Comparison of ENCODE assay signal across 1 cellular context in the genomic region with DNA sequence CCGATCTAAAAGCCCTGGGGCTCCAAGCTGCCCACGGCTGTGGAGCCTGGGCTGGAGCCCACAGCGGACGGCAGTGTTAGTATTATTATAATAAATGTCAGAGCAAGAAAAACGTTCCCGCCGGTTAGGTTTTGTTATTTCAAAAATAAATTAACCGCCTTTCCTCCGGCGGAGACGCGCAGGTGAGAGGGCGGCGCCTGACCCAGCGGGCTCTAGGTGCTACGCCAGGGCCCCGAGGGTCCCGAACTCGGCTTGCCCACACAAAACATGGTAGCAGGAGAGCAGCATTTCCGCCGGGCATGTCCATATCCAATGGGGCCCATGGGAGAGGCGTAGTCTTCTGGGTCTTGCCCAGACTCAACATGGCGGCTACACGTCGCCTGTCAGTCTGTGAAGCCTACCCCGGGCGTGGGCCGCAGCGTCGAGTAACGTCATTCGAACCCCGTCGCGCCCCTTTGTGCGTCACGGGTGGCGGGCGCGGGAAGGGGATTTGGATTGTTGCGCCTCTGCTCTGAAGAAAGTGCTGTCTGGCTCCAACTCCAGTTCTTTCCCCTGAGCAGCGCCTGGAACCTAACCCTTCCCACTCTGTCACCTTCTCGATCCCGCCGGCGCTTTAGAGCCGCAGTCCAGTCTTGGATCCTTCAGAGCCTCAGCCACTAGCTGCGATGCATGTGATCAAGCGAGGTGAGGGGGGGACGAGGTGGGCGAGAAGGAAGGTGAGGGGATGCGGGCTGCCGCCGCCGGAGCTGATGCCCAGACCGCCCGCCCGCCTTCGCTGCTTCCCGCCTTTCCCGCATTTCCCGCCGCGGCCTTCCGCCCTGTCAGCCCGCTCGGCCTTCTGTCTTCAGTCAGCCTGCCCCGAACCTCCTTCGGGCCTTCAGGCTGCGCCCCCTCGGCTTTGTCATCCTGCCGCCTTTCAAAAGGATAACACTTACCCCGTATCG.
TF ChIP-seq lines count a peak whose summit lies in the region.

RRM1 (plus strand) TSS at position 452 of the 944 bp plus-strand sequence; CDS start at position 666, 214 bp downstream.

TF ChIP-seq in HepG2, 621 proteins besides CTCF, POLR2A, EP300 and RAD21 (continued from another document and continues in another):
- TF ChIP-seq SP1 (IDR thresholded peaks at IDR 0.05) (no peak), SP1 (CRISPR knock-in tag; IDR thresholded peaks at IDR 0.05) (peak; percentile 85), NFYB (CRISPR knock-in tag; IDR thresholded peaks at IDR 0.05) (peak; percentile 76), SMAD1 (CRISPR knock-in tag; IDR thresholded peaks at IDR 0.05; ENCODE audit: borderline replicate concordance, low read depth) (peak; percentile 47; the same call in 1 of the 2 replicates), ZFX (CRISPR knock-in tag; IDR thresholded peaks at IDR 0.05; ENCODE audit: low read depth) (peak; percentile 94), TBL1XR1 (IDR thresholded peaks at IDR 0.05; ENCODE audit: borderline replicate concordance, low read length, partially characterized antibody) (no peak), ZFP1 (CRISPR knock-in tag; IDR thresholded peaks at IDR 0.05) (peak; percentile 39; the same call in 1 of the 2 replicates), GMEB2 (CRISPR knock-in tag; IDR thresholded peaks at IDR 0.05; ENCODE audit: low read depth) (peak; percentile 89), ZSCAN25 (CRISPR knock-in tag; IDR thresholded peaks at IDR 0.05) (no peak), CBX2 (IDR thresholded peaks at IDR 0.05; ENCODE audit: low read depth, low read length) (no peak), CBX2 (CRISPR knock-in tag; IDR thresholded peaks at IDR 0.05; ENCODE audit: low read depth) (0 out of 2 replicates have a peak, but pooled peaks have one; percentile 51), ETV5 (CRISPR knock-in tag; IDR thresholded peaks at IDR 0.05; ENCODE audit: borderline replicate concordance) (peak; percentile 69), LBX2 (CRISPR knock-in tag; IDR thresholded peaks at IDR 0.05; ENCODE audit: borderline replicate concordance) (no peak), POLR2AphosphoS5 (IDR thresholded peaks at IDR 0.05; ENCODE audit: low read depth, low read length) (peak; percentile 60), ZNF563 (CRISPR knock-in tag; IDR thresholded peaks at IDR 0.05) (0 out of 2 replicates have a peak, but pooled peaks have one; percentile 38), ZBTB42 (CRISPR knock-in tag; IDR thresholded peaks at IDR 0.05) (peak; percentile 44; the same call in 1 of the 2 replicates), ZNF367 (CRISPR knock-in tag; IDR thresholded peaks at IDR 0.05; ENCODE audit: borderline replicate concordance) (no peak), ZNF770 (CRISPR knock-in tag; IDR thresholded peaks at IDR 0.05) (peak; percentile 61; the same call in 1 of the 2 replicates), RFX5 (IDR thresholded peaks at IDR 0.05; ENCODE audit: low read depth, low read length) (peak; percentile 54; the same call in 1 of the 2 replicates), SP4 (CRISPR knock-in tag; IDR thresholded peaks at IDR 0.05) (peak; percentile 92), IRX3 (CRISPR knock-in tag; IDR thresholded peaks at IDR 0.05; ENCODE audit: borderline replicate concordance, low read depth) (0 out of 2 replicates have a peak, but pooled peaks have one; percentile 76), ZNF841 (CRISPR knock-in tag; IDR thresholded peaks at IDR 0.05; ENCODE audit: borderline replicate concordance) (no peak), ZNF576 (CRISPR knock-in tag; IDR thresholded peaks at IDR 0.05) (0 out of 2 replicates have a peak, but pooled peaks have one; percentile 21), CHCHD3 (CRISPR knock-in tag; IDR thresholded peaks at IDR 0.05) (peak; percentile 69; the same call in 1 of the 2 replicates), CBFB (CRISPR knock-in tag; IDR thresholded peaks at IDR 0.05) (peak; percentile 90)
- TF ChIP-seq, protein P1, sequence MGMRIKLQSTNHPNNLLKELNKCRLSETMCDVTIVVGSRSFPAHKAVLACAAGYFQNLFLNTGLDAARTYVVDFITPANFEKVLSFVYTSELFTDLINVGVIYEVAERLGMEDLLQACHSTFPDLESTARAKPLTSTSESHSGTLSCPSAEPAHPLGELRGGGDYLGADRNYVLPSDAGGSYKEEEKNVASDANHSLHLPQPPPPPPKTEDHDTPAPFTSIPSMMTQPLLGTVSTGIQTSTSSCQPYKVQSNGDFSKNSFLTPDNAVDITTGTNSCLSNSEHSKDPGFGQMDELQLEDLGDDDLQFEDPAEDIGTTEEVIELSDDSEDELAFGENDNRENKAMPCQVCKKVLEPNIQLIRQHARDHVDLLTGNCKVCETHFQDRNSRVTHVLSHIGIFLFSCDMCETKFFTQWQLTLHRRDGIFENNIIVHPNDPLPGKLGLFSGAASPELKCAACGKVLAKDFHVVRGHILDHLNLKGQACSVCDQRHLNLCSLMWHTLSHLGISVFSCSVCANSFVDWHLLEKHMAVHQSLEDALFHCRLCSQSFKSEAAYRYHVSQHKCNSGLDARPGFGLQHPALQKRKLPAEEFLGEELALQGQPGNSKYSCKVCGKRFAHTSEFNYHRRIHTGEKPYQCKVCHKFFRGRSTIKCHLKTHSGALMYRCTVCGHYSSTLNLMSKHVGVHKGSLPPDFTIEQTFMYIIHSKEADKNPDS (CRISPR knock-in tag; IDR thresholded peaks at IDR 0.05) = peak; percentile 54; the same call in 1 of the 2 replicates
- TF ChIP-seq, protein P2, sequence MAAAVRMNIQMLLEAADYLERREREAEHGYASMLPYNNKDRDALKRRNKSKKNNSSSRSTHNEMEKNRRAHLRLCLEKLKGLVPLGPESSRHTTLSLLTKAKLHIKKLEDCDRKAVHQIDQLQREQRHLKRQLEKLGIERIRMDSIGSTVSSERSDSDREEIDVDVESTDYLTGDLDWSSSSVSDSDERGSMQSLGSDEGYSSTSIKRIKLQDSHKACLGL (CRISPR knock-in tag; IDR thresholded peaks at IDR 0.05) = peak; percentile 70; the same call in 1 of the 2 replicates
- TF ChIP-seq, protein P3, sequence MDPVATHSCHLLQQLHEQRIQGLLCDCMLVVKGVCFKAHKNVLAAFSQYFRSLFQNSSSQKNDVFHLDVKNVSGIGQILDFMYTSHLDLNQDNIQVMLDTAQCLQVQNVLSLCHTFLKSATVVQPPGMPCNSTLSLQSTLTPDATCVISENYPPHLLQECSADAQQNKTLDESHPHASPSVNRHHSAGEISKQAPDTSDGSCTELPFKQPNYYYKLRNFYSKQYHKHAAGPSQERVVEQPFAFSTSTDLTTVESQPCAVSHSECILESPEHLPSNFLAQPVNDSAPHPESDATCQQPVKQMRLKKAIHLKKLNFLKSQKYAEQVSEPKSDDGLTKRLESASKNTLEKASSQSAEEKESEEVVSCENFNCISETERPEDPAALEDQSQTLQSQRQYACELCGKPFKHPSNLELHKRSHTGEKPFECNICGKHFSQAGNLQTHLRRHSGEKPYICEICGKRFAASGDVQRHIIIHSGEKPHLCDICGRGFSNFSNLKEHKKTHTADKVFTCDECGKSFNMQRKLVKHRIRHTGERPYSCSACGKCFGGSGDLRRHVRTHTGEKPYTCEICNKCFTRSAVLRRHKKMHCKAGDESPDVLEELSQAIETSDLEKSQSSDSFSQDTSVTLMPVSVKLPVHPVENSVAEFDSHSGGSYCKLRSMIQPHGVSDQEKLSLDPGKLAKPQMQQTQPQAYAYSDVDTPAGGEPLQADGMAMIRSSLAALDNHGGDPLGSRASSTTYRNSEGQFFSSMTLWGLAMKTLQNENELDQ (CRISPR knock-in tag; IDR thresholded peaks at IDR 0.05; ENCODE audit: borderline replicate concordance) = no peak
- TF ChIP-seq, protein P4, sequence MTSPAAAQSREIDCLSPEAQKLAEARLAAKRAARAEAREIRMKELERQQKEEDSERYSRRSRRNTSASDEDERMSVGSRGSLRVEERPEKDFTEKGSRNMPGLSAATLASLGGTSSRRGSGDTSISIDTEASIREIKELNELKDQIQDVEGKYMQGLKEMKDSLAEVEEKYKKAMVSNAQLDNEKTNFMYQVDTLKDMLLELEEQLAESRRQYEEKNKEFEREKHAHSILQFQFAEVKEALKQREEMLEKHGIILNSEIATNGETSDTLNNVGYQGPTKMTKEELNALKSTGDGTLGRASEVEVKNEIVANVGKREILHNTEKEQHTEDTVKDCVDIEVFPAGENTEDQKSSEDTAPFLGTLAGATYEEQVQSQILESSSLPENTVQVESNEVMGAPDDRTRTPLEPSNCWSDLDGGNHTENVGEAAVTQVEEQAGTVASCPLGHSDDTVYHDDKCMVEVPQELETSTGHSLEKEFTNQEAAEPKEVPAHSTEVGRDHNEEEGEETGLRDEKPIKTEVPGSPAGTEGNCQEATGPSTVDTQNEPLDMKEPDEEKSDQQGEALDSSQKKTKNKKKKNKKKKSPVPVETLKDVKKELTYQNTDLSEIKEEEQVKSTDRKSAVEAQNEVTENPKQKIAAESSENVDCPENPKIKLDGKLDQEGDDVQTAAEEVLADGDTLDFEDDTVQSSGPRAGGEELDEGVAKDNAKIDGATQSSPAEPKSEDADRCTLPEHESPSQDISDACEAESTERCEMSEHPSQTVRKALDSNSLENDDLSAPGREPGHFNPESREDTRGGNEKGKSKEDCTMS (CRISPR knock-in tag; conservative IDR thresholded peaks at IDR 0.05) = 0 out of 2 replicates have a peak, but pooled peaks have one; percentile 62
- TF ChIP-seq, protein P5, sequence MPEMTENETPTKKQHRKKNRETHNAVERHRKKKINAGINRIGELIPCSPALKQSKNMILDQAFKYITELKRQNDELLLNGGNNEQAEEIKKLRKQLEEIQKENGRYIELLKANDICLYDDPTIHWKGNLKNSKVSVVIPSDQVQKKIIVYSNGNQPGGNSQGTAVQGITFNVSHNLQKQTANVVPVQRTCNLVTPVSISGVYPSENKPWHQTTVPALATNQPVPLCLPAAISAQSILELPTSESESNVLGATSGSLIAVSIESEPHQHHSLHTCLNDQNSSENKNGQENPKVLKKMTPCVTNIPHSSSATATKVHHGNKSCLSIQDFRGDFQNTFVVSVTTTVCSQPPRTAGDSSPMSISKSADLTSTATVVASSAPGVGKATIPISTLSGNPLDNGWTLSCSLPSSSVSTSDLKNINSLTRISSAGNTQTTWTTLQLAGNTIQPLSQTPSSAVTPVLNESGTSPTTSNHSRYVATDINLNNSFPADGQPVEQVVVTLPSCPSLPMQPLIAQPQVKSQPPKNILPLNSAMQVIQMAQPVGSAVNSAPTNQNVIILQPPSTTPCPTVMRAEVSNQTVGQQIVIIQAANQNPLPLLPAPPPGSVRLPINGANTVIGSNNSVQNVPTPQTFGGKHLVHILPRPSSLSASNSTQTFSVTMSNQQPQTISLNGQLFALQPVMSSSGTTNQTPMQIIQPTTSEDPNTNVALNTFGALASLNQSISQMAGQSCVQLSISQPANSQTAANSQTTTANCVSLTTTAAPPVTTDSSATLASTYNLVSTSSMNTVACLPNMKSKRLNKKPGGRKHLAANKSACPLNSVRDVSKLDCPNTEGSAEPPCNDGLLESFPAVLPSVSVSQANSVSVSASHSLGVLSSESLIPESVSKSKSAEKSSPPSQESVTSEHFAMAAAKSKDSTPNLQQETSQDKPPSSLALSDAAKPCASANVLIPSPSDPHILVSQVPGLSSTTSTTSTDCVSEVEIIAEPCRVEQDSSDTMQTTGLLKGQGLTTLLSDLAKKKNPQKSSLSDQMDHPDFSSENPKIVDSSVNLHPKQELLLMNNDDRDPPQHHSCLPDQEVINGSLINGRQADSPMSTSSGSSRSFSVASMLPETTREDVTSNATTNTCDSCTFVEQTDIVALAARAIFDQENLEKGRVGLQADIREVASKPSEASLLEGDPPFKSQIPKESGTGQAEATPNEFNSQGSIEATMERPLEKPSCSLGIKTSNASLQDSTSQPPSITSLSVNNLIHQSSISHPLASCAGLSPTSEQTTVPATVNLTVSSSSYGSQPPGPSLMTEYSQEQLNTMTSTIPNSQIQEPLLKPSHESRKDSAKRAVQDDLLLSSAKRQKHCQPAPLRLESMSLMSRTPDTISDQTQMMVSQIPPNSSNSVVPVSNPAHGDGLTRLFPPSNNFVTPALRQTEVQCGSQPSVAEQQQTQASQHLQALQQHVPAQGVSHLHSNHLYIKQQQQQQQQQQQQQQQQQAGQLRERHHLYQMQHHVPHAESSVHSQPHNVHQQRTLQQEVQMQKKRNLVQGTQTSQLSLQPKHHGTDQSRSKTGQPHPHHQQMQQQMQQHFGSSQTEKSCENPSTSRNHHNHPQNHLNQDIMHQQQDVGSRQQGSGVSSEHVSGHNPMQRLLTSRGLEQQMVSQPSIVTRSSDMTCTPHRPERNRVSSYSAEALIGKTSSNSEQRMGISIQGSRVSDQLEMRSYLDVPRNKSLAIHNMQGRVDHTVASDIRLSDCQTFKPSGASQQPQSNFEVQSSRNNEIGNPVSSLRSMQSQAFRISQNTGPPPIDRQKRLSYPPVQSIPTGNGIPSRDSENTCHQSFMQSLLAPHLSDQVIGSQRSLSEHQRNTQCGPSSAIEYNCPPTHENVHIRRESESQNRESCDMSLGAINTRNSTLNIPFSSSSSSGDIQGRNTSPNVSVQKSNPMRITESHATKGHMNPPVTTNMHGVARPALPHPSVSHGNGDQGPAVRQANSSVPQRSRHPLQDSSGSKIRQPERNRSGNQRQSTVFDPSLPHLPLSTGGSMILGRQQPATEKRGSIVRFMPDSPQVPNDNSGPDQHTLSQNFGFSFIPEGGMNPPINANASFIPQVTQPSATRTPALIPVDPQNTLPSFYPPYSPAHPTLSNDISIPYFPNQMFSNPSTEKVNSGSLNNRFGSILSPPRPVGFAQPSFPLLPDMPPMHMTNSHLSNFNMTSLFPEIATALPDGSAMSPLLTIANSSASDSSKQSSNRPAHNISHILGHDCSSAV (CRISPR knock-in tag; IDR thresholded peaks at IDR 0.05; ENCODE audit: borderline replicate concordance) = no peak
